ENCODE assay signal across 10 cellular contexts in genomic region chr7:93115796-93116195, GRCh38. TPM values are rescaled to one million over a fixed set of nuclear protein-coding genes. Genes with fewer than 3 reads are reported as not detected.
DNase-seq lines count a peak whose midpoint lies in the region; ATAC-seq and TF ChIP-seq lines count a peak whose summit lies in the region.
"Had no signal": no experiment of that assay in that cellular context is flagged by ENCODE, and none has a peak within 500 bp of the region (broad histone marks: within the 10 kb centered on the region; RNA-seq: fewer than 3 reads in every experiment).

No MANE protein-coding gene starts in this region.

- H3K9me3 Mint-ChIP-seq in CD8-positive, alpha-beta T cell, result peaks cover 16% of the 10 kb centered on the region

- no peak for TF ChIP-seq CTCF in CD8-positive, alpha-beta T cell (IDR thresholded peaks at IDR 0.05)
- TF ChIP-seq CTCF in mucosa of descending colon (IDR thresholded peaks at IDR 0.05) (no peak), left ventricle myocardium inferior (IDR thresholded peaks at IDR 0.05; ENCODE audit: borderline replicate concordance) (no peak)

- CTCF ChIA-PET in CD8-positive, alpha-beta T cell (lab: Charles Lee), result no interaction called here

- H3K4me3 ChIP-seq in CD8-positive, alpha-beta T cell (ENCODE audit: low read depth, low read length), result no peak overlapping the region
- H3K4me3 ChIP-seq in MG63 (peak overlapping the region; percentile 52), adipocyte (ENCODE audit: low read length) (peak overlapping the region; percentile 84), mucosa of descending colon (no peak overlapping the region), left ventricle myocardium inferior (no peak overlapping the region)

- no peak for ATAC-seq in CD8-positive, alpha-beta T cell
- ATAC-seq in mucosa of descending colon (peak; percentile 80), HG02759 (IDR thresholded peaks at IDR 0.05; ENCODE audit: unreplicated experiment) (no peak)
- ATAC-seq: left lung had no signal

- peak overlapping the region; percentile 84 for H3K27ac Mint-ChIP-seq in CD8-positive, alpha-beta T cell

- H3K27me3 ChIP-seq in CD8-positive, alpha-beta T cell (ENCODE audit: insufficient read depth, low read length), result no peaks in the 10 kb centered on the region
- H3K27me3 ChIP-seq in MG63 (no peaks in the 10 kb centered on the region), adipocyte (replicated peaks; ENCODE audit: control insufficient read depth, insufficient read depth, low read length) (no peaks in the 10 kb centered on the region), left ventricle myocardium inferior (ENCODE audit: low read depth) (no peaks in the 10 kb centered on the region)
- H3K27me3 ChIP-seq: left lung had no signal

- H3K4me1 ChIP-seq in CD8-positive, alpha-beta T cell (ENCODE audit: insufficient read depth, low read length), result peaks cover 28% of the 10 kb centered on the region
- H3K4me1 ChIP-seq in adipocyte (ENCODE audit: control insufficient read depth, insufficient read depth, low read length), result peaks cover 22% of the 10 kb centered on the region
- peaks cover 6% of the 10 kb centered on the region for H3K4me1 ChIP-seq in mucosa of descending colon (ENCODE audit: low read depth)
- H3K4me1 ChIP-seq in left ventricle myocardium inferior, result peaks cover 26% of the 10 kb centered on the region

- peak overlapping the region; percentile 77 for H3K9ac ChIP-seq in adipocyte (ENCODE audit: low read length)

- H3K4me3 Mint-ChIP-seq in CD8-positive, alpha-beta T cell, result peak overlapping the region; percentile 80

- no peaks in the 10 kb centered on the region for H3K36me3 ChIP-seq in CD8-positive, alpha-beta T cell (ENCODE audit: insufficient read depth, low read length)
- H3K36me3 ChIP-seq in MG63 (peaks cover 2% of the 10 kb centered on the region; the same call in 1 of the 2 replicates), adipocyte (ENCODE audit: control insufficient read depth, insufficient read depth, low read length, severe bottlenecking) (no peaks in the 10 kb centered on the region), mucosa of descending colon (ENCODE audit: low read depth) (no peaks in the 10 kb centered on the region), left ventricle myocardium inferior (peaks cover 44% of the 10 kb centered on the region)

- H3K27me3 Mint-ChIP-seq in CD8-positive, alpha-beta T cell (ENCODE audit: low read depth), result no peaks in the 10 kb centered on the region

- peaks cover 63% of the 10 kb centered on the region for H3K4me1 Mint-ChIP-seq in CD8-positive, alpha-beta T cell (ENCODE audit: low read depth)

- intact Hi-C loops in CD8-positive, alpha-beta T cell (cut with DNase I, micrococcal nuclease), result loop anchor here (2.0 to 10.0 kb wide), 10 partner anchors 113 to 1542 kb away; partner anchors contain the start of genes BET1 (in 2 of the 2), CYP51A1 (in 2 of the 2), ANKIB1 (in 1 of the 2) and CASD1 (in 1 of the 2)
- intact Hi-C loops in mucosa of descending colon (cut with DNase I, micrococcal nuclease) (no loop called here), left ventricle myocardium inferior (cut with micrococcal nuclease) (no loop called here)

- peaks cover 62% of the 10 kb centered on the region for H3K36me3 Mint-ChIP-seq in CD8-positive, alpha-beta T cell

- DNase-seq in CD8-positive, alpha-beta T cell, result no peak
- no peak for DNase-seq in MG63
- DNase-seq in adipocyte (ENCODE audit: low read depth), result peak; percentile 69
- peak in 2 of 3 donors; percentile 16 to 31 for DNase-seq in mucosa of descending colon
- DNase-seq in NCI-H524 treated with DMSO at 0.1 percent for 48 hours (lab: John Stamatoyannopoulos, UW), result no peak
- no peak for DNase-seq in left ventricle myocardium inferior
- no peak for DNase-seq in cerebellar nuclear complex (lab: John Stamatoyannopoulos, UW)
- DNase-seq: NCI-H774 had no signal

- H3K9me3 ChIP-seq in CD8-positive, alpha-beta T cell (ENCODE audit: low read length), result no peaks in the 10 kb centered on the region
- H3K9me3 ChIP-seq in MG63, result no peaks in the 10 kb centered on the region
- no peaks in the 10 kb centered on the region for H3K9me3 ChIP-seq in adipocyte (ENCODE audit: control insufficient read depth, low read length)
- peaks cover 8% of the 10 kb centered on the region for H3K9me3 ChIP-seq in mucosa of descending colon
- peaks cover 56% of the 10 kb centered on the region for H3K9me3 ChIP-seq in left ventricle myocardium inferior (replicated peaks)

- POLR2A ChIA-PET in CD8-positive, alpha-beta T cell (lab: Charles Lee), result no interaction called here

- H3K27ac ChIP-seq in CD8-positive, alpha-beta T cell (ENCODE audit: low read depth, low read length), result no peak overlapping the region
- no peak overlapping the region for H3K27ac ChIP-seq in left ventricle myocardium inferior (replicated peaks)
- H3K27ac ChIP-seq: left lung had no signal

RNA-seq across cellular contexts. Expression of gene SAMD9, which starts 2.0 kb away (rescaled TPM):
- total RNA-seq in CD8-positive, alpha-beta T cell, result 10 to 100 TPM; 23.5 to 23.8 TPM
- total RNA-seq in MG63 (2014; rRNA removed; shearing (Covaris generic); ENCODE audit: low replicate concordance), result 3.8 and 14.6 TPM in 2 replicates
- total RNA-seq in mucosa of descending colon (10 to 100 TPM; 22.6 to 41.8 (median 33.1) TPM), left ventricle myocardium inferior (2.8 TPM)

RNA-seq across cellular contexts. Expression of gene SAMD9L, which starts 32.4 kb away (rescaled TPM):
- total RNA-seq in CD8-positive, alpha-beta T cell, result 1 to 10 TPM; 4.2 to 6.8 TPM
- total RNA-seq in MG63 (2014; rRNA removed; shearing (Covaris generic); ENCODE audit: low replicate concordance), result 3.8 and 28.8 TPM in 2 replicates
- total RNA-seq in mucosa of descending colon (10 to 100 TPM; 16.9 to 27.6 (median 22.8) TPM), left ventricle myocardium inferior (3.7 TPM)

Comparison
In these comparisons a context has a peak if more than half of its experiments do, and no peak if none do; other contexts are left out.
1. DNase-seq: peak in adipocyte (single experiment) and mucosa of descending colon (2 of 3); none in CD8-positive, alpha-beta T cell (0 of 7), MG63 (single experiment), NCI-H524 treated with DMSO at 0.1 percent for 48 hours (single experiment), left ventricle myocardium inferior (single experiment) and cerebellar nuclear complex (0 of 2).
2. H3K4me3 ChIP-seq: peak in MG63 (single experiment) and adipocyte (single experiment); none in CD8-positive, alpha-beta T cell (single experiment), mucosa of descending colon (single experiment) and left ventricle myocardium inferior (single experiment).
3. intact Hi-C loops: an anchor here in CD8-positive, alpha-beta T cell (2.0 to 10.0 kb wide); none called in mucosa of descending colon and left ventricle myocardium inferior.